ENCODE assay signal across 9 cellular contexts in genomic region chr11:124693142-124693541, GRCh38. TPM values are rescaled to one million over a fixed set of nuclear protein-coding genes. Genes with fewer than 3 reads are reported as not detected.
"Had no signal": no experiment of that assay in that cellular context is flagged by ENCODE, and none has a peak within 500 bp of the region (broad histone marks: within the 10 kb centered on the region; RNA-seq: fewer than 3 reads in every experiment).

No MANE protein-coding gene starts in this region.

- H3K27ac ChIP-seq: HL-60, KMS-11 had no signal

- H3K4me3 ChIP-seq: K562 had no signal

- ATAC-seq: K562 had no signal

- FAIRE-seq: HTR-8/SVneo, K562 had no signal

- DNase-seq: IMR-90, KBM-7, KG1 had no signal

- H3K4me2 ChIP-seq: KMS-11 had no signal

- H3K9ac ChIP-seq: KMS-11 had no signal

RNA-seq across cellular contexts. Expression of gene VSIG2, which starts 58.9 kb away (rescaled TPM):
- total RNA-seq: HT1080, IMR-90, K562 had no signal
- polyA plus RNA-seq: IgD-negative memory B cell, IMR-90, K562 had no signal
